Comparison of ENCODE assay signal across 1 cellular context in the genomic region with DNA sequence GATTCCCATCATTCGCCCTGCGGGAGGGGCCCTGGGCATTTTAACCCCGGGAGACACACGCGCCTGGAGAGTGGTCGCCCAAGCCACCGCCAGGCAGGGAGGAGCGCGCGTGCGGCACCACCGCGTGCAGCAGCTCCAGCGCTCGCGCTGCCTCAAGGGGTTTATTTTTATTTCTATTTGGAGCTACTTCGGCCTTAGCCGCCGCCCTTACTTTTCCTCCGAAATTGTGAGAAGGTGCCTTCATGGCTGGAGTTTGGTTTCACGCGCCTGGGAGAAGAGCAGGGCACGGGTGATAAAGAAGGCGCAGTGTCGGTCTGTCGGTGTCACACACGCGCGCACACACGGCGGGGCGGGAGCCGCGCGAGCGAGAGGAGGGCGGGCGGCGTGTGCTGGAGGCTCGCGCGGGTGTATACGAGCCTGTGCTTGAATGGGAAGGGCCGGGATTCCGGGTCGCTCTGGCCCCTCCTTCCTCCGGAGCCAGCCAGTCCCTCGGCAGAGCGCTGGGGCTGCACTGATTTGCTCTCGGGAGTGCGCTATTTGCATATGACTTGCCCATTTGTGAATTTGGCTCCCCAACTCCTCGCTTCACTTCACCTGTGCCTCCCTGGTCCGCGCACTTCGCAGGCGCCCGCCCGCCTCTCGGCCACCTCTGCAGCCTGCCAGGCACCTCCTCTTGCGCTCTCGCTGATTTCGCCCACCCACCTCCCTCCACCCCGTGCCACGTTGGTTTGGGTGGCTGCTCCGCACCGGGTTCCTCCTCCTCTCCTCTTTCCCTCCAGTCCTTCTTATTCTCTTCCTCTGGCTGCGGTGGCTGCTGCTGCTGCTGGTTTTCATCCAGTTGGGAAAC.
TF ChIP-seq lines count a peak whose summit lies in the region.

No MANE protein-coding gene starts in this region.

TF ChIP-seq in HEK293, 187 proteins besides CTCF, POLR2A, EP300 and RAD21 (continued from another document):
- TF ChIP-seq ZNF837 (tag by site-specific recombination; IDR thresholded peaks at IDR 0.05) (no peak), ZNF514 (tag by site-specific recombination; IDR thresholded peaks at IDR 0.05) (no peak), ZNF394 (tag by site-specific recombination; IDR thresholded peaks at IDR 0.05; ENCODE audit: borderline replicate concordance) (0 out of 2 replicates have a peak, but pooled peaks have one; percentile 21), ZBTB8A (tag by site-specific recombination; IDR thresholded peaks at IDR 0.05) (peak; percentile 90), ZBTB48 (tag by site-specific recombination; IDR thresholded peaks at IDR 0.05) (peak; percentile 9; the same call in 1 of the 2 replicates), ZNF596 (tag by site-specific recombination; IDR thresholded peaks at IDR 0.05) (no peak), SCRT2 (tag by site-specific recombination; IDR thresholded peaks at IDR 0.05) (peak; percentile 47; the same call in 1 of the 2 replicates), ZXDB (tag by site-specific recombination; IDR thresholded peaks at IDR 0.05) (0 out of 2 replicates have a peak, but pooled peaks have one; percentile 55), ZNF629 (tag by site-specific recombination; IDR thresholded peaks at IDR 0.05) (peak; percentile 31), SP7 (tag by site-specific recombination; IDR thresholded peaks at IDR 0.05) (0 out of 2 replicates have a peak, but pooled peaks have one; percentile 36), ZSCAN30 (tag by site-specific recombination; IDR thresholded peaks at IDR 0.05) (peak; percentile 41; the same call in 1 of the 2 replicates), ZNF658 (tag by site-specific recombination; IDR thresholded peaks at IDR 0.05) (no peak), ZNF114 (tag by site-specific recombination; IDR thresholded peaks at IDR 0.05) (no peak), ZNF274 (IDR thresholded peaks at IDR 0.05; ENCODE audit: low read length) (no peak), ZNF274 (tag by site-specific recombination; IDR thresholded peaks at IDR 0.05; ENCODE audit: borderline replicate concordance) (no peak), ZNF366 (tag by site-specific recombination; conservative IDR thresholded peaks at IDR 0.05) (peak; percentile 78), ZNF843 (tag by site-specific recombination; IDR thresholded peaks at IDR 0.05) (0 out of 2 replicates have a peak, but pooled peaks have one; percentile 8), ZNF600 (tag by site-specific recombination; IDR thresholded peaks at IDR 0.05) (peak; percentile 65), PRDM1 (tag by site-specific recombination; IDR thresholded peaks at IDR 0.05) (peak; percentile 80), ZNF792 (tag by site-specific recombination; IDR thresholded peaks at IDR 0.05) (no peak), ZNF335 (tag by site-specific recombination; conservative IDR thresholded peaks at IDR 0.05) (peak; percentile 87), FEZF1 (tag by site-specific recombination; IDR thresholded peaks at IDR 0.05) (peak; percentile 59), ZNF2 (tag by site-specific recombination; IDR thresholded peaks at IDR 0.05) (peak; percentile 53; the same call in 1 of the 2 replicates), ZFP3 (tag by site-specific recombination; IDR thresholded peaks at IDR 0.05; ENCODE audit: low read depth) (peak; percentile 99)
- TF ChIP-seq, protein P1, sequence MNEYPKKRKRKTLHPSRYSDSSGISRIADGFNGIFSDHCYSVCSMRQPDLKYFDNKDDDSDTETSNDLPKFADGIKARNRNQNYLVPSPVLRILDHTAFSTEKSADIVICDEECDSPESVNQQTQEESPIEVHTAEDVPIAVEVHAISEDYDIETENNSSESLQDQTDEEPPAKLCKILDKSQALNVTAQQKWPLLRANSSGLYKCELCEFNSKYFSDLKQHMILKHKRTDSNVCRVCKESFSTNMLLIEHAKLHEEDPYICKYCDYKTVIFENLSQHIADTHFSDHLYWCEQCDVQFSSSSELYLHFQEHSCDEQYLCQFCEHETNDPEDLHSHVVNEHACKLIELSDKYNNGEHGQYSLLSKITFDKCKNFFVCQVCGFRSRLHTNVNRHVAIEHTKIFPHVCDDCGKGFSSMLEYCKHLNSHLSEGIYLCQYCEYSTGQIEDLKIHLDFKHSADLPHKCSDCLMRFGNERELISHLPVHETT (tag by site-specific recombination; IDR thresholded peaks at IDR 0.05) = no peak
- TF ChIP-seq, protein P2, sequence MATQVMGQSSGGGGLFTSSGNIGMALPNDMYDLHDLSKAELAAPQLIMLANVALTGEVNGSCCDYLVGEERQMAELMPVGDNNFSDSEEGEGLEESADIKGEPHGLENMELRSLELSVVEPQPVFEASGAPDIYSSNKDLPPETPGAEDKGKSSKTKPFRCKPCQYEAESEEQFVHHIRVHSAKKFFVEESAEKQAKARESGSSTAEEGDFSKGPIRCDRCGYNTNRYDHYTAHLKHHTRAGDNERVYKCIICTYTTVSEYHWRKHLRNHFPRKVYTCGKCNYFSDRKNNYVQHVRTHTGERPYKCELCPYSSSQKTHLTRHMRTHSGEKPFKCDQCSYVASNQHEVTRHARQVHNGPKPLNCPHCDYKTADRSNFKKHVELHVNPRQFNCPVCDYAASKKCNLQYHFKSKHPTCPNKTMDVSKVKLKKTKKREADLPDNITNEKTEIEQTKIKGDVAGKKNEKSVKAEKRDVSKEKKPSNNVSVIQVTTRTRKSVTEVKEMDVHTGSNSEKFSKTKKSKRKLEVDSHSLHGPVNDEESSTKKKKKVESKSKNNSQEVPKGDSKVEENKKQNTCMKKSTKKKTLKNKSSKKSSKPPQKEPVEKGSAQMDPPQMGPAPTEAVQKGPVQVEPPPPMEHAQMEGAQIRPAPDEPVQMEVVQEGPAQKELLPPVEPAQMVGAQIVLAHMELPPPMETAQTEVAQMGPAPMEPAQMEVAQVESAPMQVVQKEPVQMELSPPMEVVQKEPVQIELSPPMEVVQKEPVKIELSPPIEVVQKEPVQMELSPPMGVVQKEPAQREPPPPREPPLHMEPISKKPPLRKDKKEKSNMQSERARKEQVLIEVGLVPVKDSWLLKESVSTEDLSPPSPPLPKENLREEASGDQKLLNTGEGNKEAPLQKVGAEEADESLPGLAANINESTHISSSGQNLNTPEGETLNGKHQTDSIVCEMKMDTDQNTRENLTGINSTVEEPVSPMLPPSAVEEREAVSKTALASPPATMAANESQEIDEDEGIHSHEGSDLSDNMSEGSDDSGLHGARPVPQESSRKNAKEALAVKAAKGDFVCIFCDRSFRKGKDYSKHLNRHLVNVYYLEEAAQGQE (tag by site-specific recombination; IDR thresholded peaks at IDR 0.05) = 0 out of 2 replicates have a peak, but pooled peaks have one; percentile 11
- TF ChIP-seq, protein P3, sequence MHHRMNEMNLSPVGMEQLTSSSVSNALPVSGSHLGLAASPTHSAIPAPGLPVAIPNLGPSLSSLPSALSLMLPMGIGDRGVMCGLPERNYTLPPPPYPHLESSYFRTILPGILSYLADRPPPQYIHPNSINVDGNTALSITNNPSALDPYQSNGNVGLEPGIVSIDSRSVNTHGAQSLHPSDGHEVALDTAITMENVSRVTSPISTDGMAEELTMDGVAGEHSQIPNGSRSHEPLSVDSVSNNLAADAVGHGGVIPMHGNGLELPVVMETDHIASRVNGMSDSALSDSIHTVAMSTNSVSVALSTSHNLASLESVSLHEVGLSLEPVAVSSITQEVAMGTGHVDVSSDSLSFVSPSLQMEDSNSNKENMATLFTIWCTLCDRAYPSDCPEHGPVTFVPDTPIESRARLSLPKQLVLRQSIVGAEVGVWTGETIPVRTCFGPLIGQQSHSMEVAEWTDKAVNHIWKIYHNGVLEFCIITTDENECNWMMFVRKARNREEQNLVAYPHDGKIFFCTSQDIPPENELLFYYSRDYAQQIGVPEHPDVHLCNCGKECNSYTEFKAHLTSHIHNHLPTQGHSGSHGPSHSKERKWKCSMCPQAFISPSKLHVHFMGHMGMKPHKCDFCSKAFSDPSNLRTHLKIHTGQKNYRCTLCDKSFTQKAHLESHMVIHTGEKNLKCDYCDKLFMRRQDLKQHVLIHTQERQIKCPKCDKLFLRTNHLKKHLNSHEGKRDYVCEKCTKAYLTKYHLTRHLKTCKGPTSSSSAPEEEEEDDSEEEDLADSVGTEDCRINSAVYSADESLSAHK (tag by site-specific recombination; IDR thresholded peaks at IDR 0.05) = no peak
